In genomic region chr10:4527281-4527960, GRCh38 we compare ENCODE assay signal across 15 cellular contexts.
DNase-seq lines count a peak whose midpoint lies in the region; ATAC-seq and TF ChIP-seq lines count a peak whose summit lies in the region.
"Had no signal": no experiment of that assay in that cellular context is flagged by ENCODE, and none has a peak within 500 bp of the region (broad histone marks: within the 10 kb centered on the region; RNA-seq: fewer than 3 reads in every experiment).

No MANE protein-coding gene starts in this region.

- no peaks in the 10 kb centered on the region for H4K20me1 ChIP-seq in SK-N-SH (ENCODE audit: insufficient read depth)

- POLR2A ChIA-PET in SK-N-SH (lab: Yijun Ruan, JAX) = no interaction called here

- CTCF ChIA-PET in SK-N-SH (lab: Yijun Ruan, JAX) = no interaction called here

- no peak overlapping the region for H3K9ac ChIP-seq in SK-N-SH

- no peak for TF ChIP-seq RAD21 in SK-N-SH (IDR thresholded peaks at IDR 0.05; ENCODE audit: low read length)

- 50% methylated on average over 7 of the region's 7 CpGs for WGBS in SK-N-SH (ENCODE audit: low lambda C conversion rate)

- H3K79me2 ChIP-seq in SK-N-SH (ENCODE audit: insufficient read depth) = no peaks in the 10 kb centered on the region

- H3K9me3 ChIP-seq in SK-N-SH = no peaks in the 10 kb centered on the region
- H3K9me3 ChIP-seq: neutrophil, spleen had no signal

- H3K27ac ChIP-seq in SK-N-SH (ENCODE audit: low read depth in 2 of 2, low read length in 1 of 2) = peak overlapping the region in 1 of 2 experiments; percentile 38; a peak in 2 of 4 replicates
- H3K27ac ChIP-seq in foreskin keratinocyte = no peak overlapping the region
- H3K27ac ChIP-seq: 22Rv1, neutrophil, spleen had no signal

- H3K36me3 ChIP-seq in SK-N-SH (replicated peaks in 1 of 2; ENCODE audit: control insufficient read depth in 1 of 2, insufficient read depth in 2 of 2, low read length in 1 of 2) = no peaks in the 10 kb centered on the region
- H3K36me3 ChIP-seq: neutrophil, spleen had no signal

- H3K4me3 ChIP-seq in SK-N-SH (ENCODE audit: low read depth in 2 of 2, low read length in 1 of 2) = no peak overlapping the region
- H3K4me3 ChIP-seq: GM23338, spleen had no signal

- peak in 1 of 2 experiments; percentile 45; a peak in 1 of 4 replicates for TF ChIP-seq EP300 in SK-N-SH (IDR thresholded peaks at IDR 0.05; ENCODE audit: borderline replicate concordance in 1 of 2, low read depth in 1 of 2, low read length in 1 of 2)

- DNase-seq in DMS 273 (lab: John Stamatoyannopoulos, UW; ENCODE audit: unreplicated experiment) (peak; percentile 3), DMS 273 treated with DMSO at 0.1 percent for 48 hours (lab: John Stamatoyannopoulos, UW) (no peak), SK-N-SH (no peak), foreskin keratinocyte (peak; percentile 67 to 85), cerebellar nuclear complex (lab: John Stamatoyannopoulos, UW) (no peak), dedifferentiated amniotic fluid mesenchymal stem cell (ENCODE audit: extremely low spot score) (no peak)
- no peak for DNase-seq in activated CD4-positive, alpha-beta T cell treated with anti-CD3 and anti-CD28 coated beads, Interleukin-2, amount 50 U/mL, for 4 hours
- DNase-seq: activated CD4-positive, alpha-beta T cell treated with anti-CD3 and anti-CD28 coated beads for 4 hours; DMS153; endodermal cell; spleen had no signal

- no peak for ATAC-seq in foreskin keratinocyte
- ATAC-seq in GM18517 (IDR thresholded peaks at IDR 0.05; ENCODE audit: unreplicated experiment) = no peak
- ATAC-seq: GM23338 had no signal

- H3K4me1 ChIP-seq in SK-N-SH (ENCODE audit: control insufficient read depth in 1 of 2, insufficient read depth in 2 of 2, low read depth in 1 of 2, low read length in 1 of 2) (peaks cover 2 to 7% of the 10 kb centered on the region in 2 experiments; a peak in 3 of 4 replicates), foreskin keratinocyte (peaks cover 22% of the 10 kb centered on the region)
- H3K4me1 ChIP-seq: spleen had no signal

- no peaks in the 10 kb centered on the region for H3K27me3 ChIP-seq in SK-N-SH (ENCODE audit: insufficient read depth)
- no peaks in the 10 kb centered on the region for H3K27me3 ChIP-seq in foreskin keratinocyte
- H3K27me3 ChIP-seq: neutrophil, spleen had no signal

- H3K9me2 ChIP-seq in SK-N-SH = no peaks in the 10 kb centered on the region

- peak overlapping the region; percentile 24; the same call in 1 of the 2 replicates for H2AFZ ChIP-seq in SK-N-SH (ENCODE audit: low read depth)
- H2AFZ ChIP-seq: GM23338 had no signal

- no peaks in the 10 kb centered on the region for H3F3A ChIP-seq in SK-N-SH (replicated peaks; ENCODE audit: insufficient read depth)

- no peak overlapping the region for H3K4me2 ChIP-seq in SK-N-SH
- H3K4me2 ChIP-seq: GM23338 had no signal

- no peak for TF ChIP-seq CTCF in SK-N-SH (IDR thresholded peaks at IDR 0.05)
- TF ChIP-seq CTCF in foreskin keratinocyte (conservative IDR thresholded peaks at IDR 0.05) = no peak

TF ChIP-seq in SK-N-SH, 30 proteins besides CTCF, POLR2A, EP300 and RAD21 (continues in another document):
- TF ChIP-seq GATA2 (CRISPR knock-in tag; IDR thresholded peaks at IDR 0.05) = no peak
- no peak for TF ChIP-seq YY1 (IDR thresholded peaks at IDR 0.05; ENCODE audit: low read depth)
- TF ChIP-seq FOSL2 (IDR thresholded peaks at IDR 0.05; ENCODE audit: borderline replicate concordance, low read depth) = peak; percentile 10; the same call in 1 of the 2 replicates
- peak; percentile 29; the same call in 1 of the 2 replicates for TF ChIP-seq PBX3 (IDR thresholded peaks at IDR 0.05)
- no peak for TF ChIP-seq GABPA (IDR thresholded peaks at IDR 0.05; ENCODE audit: low read depth)
- TF ChIP-seq NRF1 (IDR thresholded peaks at IDR 0.05; ENCODE audit: low read depth, low read length) = no peak
- TF ChIP-seq TEAD4 (IDR thresholded peaks at IDR 0.05; ENCODE audit: borderline replicate concordance, insufficient read depth) = peak; percentile 54; the same call in 1 of the 2 replicates
- no peak for TF ChIP-seq IRF3 (IDR thresholded peaks at IDR 0.05; ENCODE audit: low read depth, low read length)
- peak; percentile 42; the same call in 1 of the 2 replicates for TF ChIP-seq NFIC (IDR thresholded peaks at IDR 0.05; ENCODE audit: borderline replicate concordance)
- TF ChIP-seq FOXM1 (IDR thresholded peaks at IDR 0.05; ENCODE audit: low read depth) = no peak
- peak; percentile 50; the same call in 1 of the 2 replicates for TF ChIP-seq TCF12 (IDR thresholded peaks at IDR 0.05)
- peak; percentile 24; the same call in 1 of the 2 replicates for TF ChIP-seq JUND (IDR thresholded peaks at IDR 0.05)
- no peak for TF ChIP-seq RCOR1 (IDR thresholded peaks at IDR 0.05; ENCODE audit: low read length)
- no peak for TF ChIP-seq EZH2phosphoT487 (IDR thresholded peaks at IDR 0.05; ENCODE audit: borderline replicate concordance, low read depth)
- TF ChIP-seq, protein P1, sequence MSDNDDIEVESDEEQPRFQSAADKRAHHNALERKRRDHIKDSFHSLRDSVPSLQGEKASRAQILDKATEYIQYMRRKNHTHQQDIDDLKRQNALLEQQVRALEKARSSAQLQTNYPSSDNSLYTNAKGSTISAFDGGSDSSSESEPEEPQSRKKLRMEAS (IDR thresholded peaks at IDR 0.05; ENCODE audit: low read depth) = no peak
- no peak for TF ChIP-seq SIN3A (IDR thresholded peaks at IDR 0.05; ENCODE audit: borderline replicate concordance, low read depth, low read length)
- no peak for TF ChIP-seq POLR2AphosphoS5 (IDR thresholded peaks at IDR 0.05; ENCODE audit: low read depth, low read length)
- TF ChIP-seq, protein P2, sequence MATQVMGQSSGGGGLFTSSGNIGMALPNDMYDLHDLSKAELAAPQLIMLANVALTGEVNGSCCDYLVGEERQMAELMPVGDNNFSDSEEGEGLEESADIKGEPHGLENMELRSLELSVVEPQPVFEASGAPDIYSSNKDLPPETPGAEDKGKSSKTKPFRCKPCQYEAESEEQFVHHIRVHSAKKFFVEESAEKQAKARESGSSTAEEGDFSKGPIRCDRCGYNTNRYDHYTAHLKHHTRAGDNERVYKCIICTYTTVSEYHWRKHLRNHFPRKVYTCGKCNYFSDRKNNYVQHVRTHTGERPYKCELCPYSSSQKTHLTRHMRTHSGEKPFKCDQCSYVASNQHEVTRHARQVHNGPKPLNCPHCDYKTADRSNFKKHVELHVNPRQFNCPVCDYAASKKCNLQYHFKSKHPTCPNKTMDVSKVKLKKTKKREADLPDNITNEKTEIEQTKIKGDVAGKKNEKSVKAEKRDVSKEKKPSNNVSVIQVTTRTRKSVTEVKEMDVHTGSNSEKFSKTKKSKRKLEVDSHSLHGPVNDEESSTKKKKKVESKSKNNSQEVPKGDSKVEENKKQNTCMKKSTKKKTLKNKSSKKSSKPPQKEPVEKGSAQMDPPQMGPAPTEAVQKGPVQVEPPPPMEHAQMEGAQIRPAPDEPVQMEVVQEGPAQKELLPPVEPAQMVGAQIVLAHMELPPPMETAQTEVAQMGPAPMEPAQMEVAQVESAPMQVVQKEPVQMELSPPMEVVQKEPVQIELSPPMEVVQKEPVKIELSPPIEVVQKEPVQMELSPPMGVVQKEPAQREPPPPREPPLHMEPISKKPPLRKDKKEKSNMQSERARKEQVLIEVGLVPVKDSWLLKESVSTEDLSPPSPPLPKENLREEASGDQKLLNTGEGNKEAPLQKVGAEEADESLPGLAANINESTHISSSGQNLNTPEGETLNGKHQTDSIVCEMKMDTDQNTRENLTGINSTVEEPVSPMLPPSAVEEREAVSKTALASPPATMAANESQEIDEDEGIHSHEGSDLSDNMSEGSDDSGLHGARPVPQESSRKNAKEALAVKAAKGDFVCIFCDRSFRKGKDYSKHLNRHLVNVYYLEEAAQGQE (IDR thresholded peaks at IDR 0.05; ENCODE audit: low read depth, low read length) = no peak
- no peak for TF ChIP-seq ELF1 (IDR thresholded peaks at IDR 0.05)
- no peak for TF ChIP-seq USF2 (IDR thresholded peaks at IDR 0.05; ENCODE audit: borderline replicate concordance, low read depth, low read length)
- TF ChIP-seq TAF1 (IDR thresholded peaks at IDR 0.05; ENCODE audit: borderline replicate concordance, low read depth, low read length) = no peak
- no peak for TF ChIP-seq RXRA (IDR thresholded peaks at IDR 0.05; ENCODE audit: borderline replicate concordance, low read depth)
- TF ChIP-seq, protein P3, sequence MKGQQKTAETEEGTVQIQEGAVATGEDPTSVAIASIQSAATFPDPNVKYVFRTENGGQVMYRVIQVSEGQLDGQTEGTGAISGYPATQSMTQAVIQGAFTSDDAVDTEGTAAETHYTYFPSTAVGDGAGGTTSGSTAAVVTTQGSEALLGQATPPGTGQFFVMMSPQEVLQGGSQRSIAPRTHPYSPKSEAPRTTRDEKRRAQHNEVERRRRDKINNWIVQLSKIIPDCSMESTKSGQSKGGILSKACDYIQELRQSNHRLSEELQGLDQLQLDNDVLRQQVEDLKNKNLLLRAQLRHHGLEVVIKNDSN (IDR thresholded peaks at IDR 0.05; ENCODE audit: borderline replicate concordance, low read depth) = no peak

Comparison
In these comparisons a context has a peak if more than half of its experiments do, and no peak if none do; other contexts are left out.
1. DNase-seq: peak in DMS 273 (single experiment) and foreskin keratinocyte (2 of 2); none in DMS 273 treated with DMSO at 0.1 percent for 48 hours (single experiment), SK-N-SH (single experiment), activated CD4-positive, alpha-beta T cell treated with anti-CD3 and anti-CD28 coated beads, Interleukin-2, amount 50 U/mL, for 4 hours (0 of 2), cerebellar nuclear complex (0 of 2) and dedifferentiated amniotic fluid mesenchymal stem cell (single experiment).